Comparison of ENCODE assay signal across 1 cellular context in the genomic region with DNA sequence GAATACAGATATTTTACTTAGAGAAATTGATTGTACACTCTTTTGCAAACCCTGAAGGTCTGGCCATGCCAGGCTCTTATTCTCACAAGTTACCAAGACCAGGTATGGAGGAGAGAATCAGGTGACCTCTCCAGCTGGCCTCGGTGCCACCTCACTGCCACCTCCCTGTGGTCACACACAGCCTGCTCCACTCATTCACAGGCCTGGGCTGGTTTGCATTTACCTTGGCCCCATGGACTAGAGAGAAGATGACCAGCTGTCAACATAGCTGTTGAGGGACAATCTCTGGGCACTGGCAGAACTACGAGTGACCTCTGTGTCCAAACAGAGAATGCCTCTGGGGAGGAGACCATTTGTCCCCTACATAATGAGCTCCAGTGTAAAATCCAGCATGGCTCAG.
TF ChIP-seq lines count a peak whose summit lies in the region.

No MANE protein-coding gene starts in this region.

TF ChIP-seq in HCT116, 20 proteins besides CTCF, POLR2A, EP300 and RAD21 (continued from another document):
- TF ChIP-seq, protein P1, sequence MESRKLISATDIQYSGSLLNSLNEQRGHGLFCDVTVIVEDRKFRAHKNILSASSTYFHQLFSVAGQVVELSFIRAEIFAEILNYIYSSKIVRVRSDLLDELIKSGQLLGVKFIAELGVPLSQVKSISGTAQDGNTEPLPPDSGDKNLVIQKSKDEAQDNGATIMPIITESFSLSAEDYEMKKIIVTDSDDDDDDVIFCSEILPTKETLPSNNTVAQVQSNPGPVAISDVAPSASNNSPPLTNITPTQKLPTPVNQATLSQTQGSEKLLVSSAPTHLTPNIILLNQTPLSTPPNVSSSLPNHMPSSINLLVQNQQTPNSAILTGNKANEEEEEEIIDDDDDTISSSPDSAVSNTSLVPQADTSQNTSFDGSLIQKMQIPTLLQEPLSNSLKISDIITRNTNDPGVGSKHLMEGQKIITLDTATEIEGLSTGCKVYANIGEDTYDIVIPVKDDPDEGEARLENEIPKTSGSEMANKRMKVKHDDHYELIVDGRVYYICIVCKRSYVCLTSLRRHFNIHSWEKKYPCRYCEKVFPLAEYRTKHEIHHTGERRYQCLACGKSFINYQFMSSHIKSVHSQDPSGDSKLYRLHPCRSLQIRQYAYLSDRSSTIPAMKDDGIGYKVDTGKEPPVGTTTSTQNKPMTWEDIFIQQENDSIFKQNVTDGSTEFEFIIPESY (IDR thresholded peaks at IDR 0.05; ENCODE audit: extremely low read depth, insufficient replicate concordance, low read length) = no peak
- no peak for TF ChIP-seq EZH2 (IDR thresholded peaks at IDR 0.05)
- TF ChIP-seq ZFX (IDR thresholded peaks at IDR 0.05) = no peak
